In the genomic region with DNA sequence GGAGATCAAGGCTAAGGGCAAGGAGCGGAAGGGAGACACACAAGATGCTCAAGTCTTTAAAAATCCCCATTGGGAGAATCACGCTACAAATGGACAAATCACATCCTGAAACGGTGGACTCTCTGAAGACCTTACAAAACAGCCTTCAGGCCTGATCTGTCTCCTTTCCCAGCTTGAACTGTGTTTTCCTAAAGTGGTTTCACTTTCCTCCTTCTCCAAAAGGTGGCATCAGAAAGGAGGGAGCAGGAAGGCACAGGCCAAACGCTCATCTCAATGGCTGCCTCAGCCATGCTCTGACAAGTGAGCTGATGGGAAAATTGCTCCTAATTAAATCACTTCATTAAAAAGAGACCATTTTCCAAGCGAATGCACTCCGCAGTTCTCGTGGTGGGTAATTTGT, we compare ENCODE assay signal across 1 cellular context.
TF ChIP-seq lines count a peak whose summit lies in the region.

No MANE protein-coding gene starts in this region.

TF ChIP-seq in A549, 52 proteins besides CTCF, POLR2A, EP300 and RAD21 (continued from another document):
- TF ChIP-seq RARB (CRISPR knock-in tag; IDR thresholded peaks at IDR 0.05) (no peak), ZFP36 (IDR thresholded peaks at IDR 0.05; ENCODE audit: borderline replicate concordance, partially characterized antibody) (peak; percentile 70), MYC (IDR thresholded peaks at IDR 0.05; ENCODE audit: borderline replicate concordance, low read length) (no peak), CEBPB (IDR thresholded peaks at IDR 0.05) (no peak), JUNB (IDR thresholded peaks at IDR 0.05) (no peak), CHD4 (IDR thresholded peaks at IDR 0.05; ENCODE audit: borderline replicate concordance) (no peak)
- TF ChIP-seq, protein P1, sequence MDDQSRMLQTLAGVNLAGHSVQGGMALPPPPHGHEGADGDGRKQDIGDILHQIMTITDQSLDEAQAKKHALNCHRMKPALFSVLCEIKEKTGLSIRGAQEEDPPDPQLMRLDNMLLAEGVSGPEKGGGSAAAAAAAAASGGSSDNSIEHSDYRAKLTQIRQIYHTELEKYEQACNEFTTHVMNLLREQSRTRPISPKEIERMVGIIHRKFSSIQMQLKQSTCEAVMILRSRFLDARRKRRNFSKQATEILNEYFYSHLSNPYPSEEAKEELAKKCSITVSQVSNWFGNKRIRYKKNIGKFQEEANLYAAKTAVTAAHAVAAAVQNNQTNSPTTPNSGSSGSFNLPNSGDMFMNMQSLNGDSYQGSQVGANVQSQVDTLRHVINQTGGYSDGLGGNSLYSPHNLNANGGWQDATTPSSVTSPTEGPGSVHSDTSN (IDR thresholded peaks at IDR 0.05), result no peak
- TF ChIP-seq, protein P2, sequence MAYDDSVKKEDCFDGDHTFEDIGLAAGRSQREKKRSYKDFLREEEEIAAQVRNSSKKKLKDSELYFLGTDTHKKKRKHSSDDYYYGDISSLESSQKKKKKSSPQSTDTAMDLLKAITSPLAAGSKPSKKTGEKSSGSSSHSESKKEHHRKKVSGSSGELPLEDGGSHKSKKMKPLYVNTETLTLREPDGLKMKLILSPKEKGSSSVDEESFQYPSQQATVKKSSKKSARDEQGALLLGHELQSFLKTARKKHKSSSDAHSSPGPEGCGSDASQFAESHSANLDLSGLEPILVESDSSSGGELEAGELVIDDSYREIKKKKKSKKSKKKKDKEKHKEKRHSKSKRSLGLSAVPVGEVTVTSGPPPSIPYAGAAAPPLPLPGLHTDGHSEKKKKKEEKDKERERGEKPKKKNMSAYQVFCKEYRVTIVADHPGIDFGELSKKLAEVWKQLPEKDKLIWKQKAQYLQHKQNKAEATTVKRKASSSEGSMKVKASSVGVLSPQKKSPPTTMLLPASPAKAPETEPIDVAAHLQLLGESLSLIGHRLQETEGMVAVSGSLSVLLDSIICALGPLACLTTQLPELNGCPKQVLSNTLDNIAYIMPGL (CRISPR knock-in tag; IDR thresholded peaks at IDR 0.05; ENCODE audit: borderline replicate concordance), result no peak
